ENCODE assay signal across 16 cellular contexts in genomic region chr20:35823937-35824336, GRCh38.
"Had no signal": no experiment of that assay in that cellular context is flagged by ENCODE, and none has a peak within 500 bp of the region (broad histone marks: within the 10 kb centered on the region; RNA-seq: fewer than 3 reads in every experiment).

No MANE protein-coding gene starts in this region.

- H3K4me3 ChIP-seq: lung had no signal

- DNase-seq: activated CD4-positive, alpha-beta T cell treated with anti-CD3 and anti-CD28 coated beads, Interleukin-2, amount 10 ng/mL, durations not matched to agents 7 days and 5 days; activated CD8-positive, alpha-beta memory T cell treated with anti-CD3 and anti-CD28 coated beads, Interleukin-2, amount 50 U/mL, for 4 hours; activated effector memory CD4-positive, alpha-beta T cell treated with anti-CD3 and anti-CD28 coated beads, Interleukin-2, amount 50 U/mL, for 16 hours; activated naive CD4-positive, alpha-beta T cell treated with anti-CD3 and anti-CD28 coated beads, Interleukin-2, amount 50 U/mL, for 16 hours; activated T-cell treated with anti-CD3 and anti-CD28 coated beads, Interleukin-2, amount 50 U/mL, for 48 hours; effector memory CD8-positive, alpha-beta T cell; left colon; midbrain; occipital lobe; stimulated activated CD4-positive, alpha-beta T cell treated with anti-CD3 and anti-CD28 coated beads, Interleukin-2, amount 100 ng/mL, for 24 hours; stimulated activated naive CD8-positive, alpha-beta T cell treated with anti-CD3 and anti-CD28 coated beads, Interleukin-15, Interleukin-2, amounts not matched to agents 100 U/mL and 50 U/mL, for 24 hours; T-helper 1 cell; T-helper 9 cell had no signal

- H3K27me3 Mint-ChIP-seq: activated CD4-positive, alpha-beta T cell treated with anti-CD3 and anti-CD28 coated beads, Interleukin-2, amount 10 ng/mL, durations not matched to agents 7 days and 5 days; effector memory CD8-positive, alpha-beta T cell; type B pancreatic cell had no signal

- H3K4me3 Mint-ChIP-seq: activated CD4-positive, alpha-beta T cell treated with anti-CD3 and anti-CD28 coated beads, Interleukin-2, amount 10 ng/mL, durations not matched to agents 7 days and 5 days; effector memory CD8-positive, alpha-beta T cell; nephron; type B pancreatic cell had no signal

- H3K9me3 Mint-ChIP-seq: activated CD4-positive, alpha-beta T cell treated with anti-CD3 and anti-CD28 coated beads, Interleukin-2, amount 10 ng/mL, durations not matched to agents 7 days and 5 days; effector memory CD8-positive, alpha-beta T cell; nephron had no signal

- H3K27ac Mint-ChIP-seq: activated CD4-positive, alpha-beta T cell treated with anti-CD3 and anti-CD28 coated beads, Interleukin-2, amount 10 ng/mL, durations not matched to agents 7 days and 5 days; type B pancreatic cell had no signal
